18 cellular contexts compared by ENCODE assay signal in the genomic region with DNA sequence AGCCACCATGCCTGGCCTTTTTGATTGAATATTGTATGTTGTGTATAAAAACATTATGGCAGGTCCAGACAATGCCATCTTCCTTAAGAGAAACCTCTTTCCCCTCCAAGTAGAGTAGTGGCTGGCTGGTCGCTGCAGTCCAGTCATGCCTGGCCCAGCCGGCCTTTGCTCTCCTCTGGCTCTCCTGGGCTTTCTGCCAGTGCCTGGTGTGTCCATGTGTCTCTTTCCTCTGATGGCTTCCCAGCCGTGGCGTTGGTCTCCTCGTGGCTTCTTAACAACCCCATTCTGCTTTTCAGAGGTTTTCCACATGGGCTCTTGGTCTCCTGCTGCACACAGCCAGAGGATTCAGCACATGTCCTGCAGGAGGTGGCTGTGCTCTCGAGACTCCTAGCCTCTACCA. TPM values are rescaled to one million over a fixed set of nuclear protein-coding genes. Genes with fewer than 3 reads are reported as not detected.
DNase-seq lines count a peak whose midpoint lies in the region; ATAC-seq, FAIRE-seq and TF ChIP-seq lines count a peak whose summit lies in the region.
"Had no signal": no experiment of that assay in that cellular context is flagged by ENCODE, and none has a peak within 500 bp of the region (broad histone marks: within the 10 kb centered on the region; RNA-seq: fewer than 3 reads in every experiment).

No MANE protein-coding gene starts in this region.

- TF ChIP-seq CTCF in astrocyte of the cerebellum (IDR thresholded peaks at IDR 0.05; ENCODE audit: low read depth, low read length, missing control alignments) (no peak), pancreas (IDR thresholded peaks at IDR 0.05) (no peak), tibial nerve (IDR thresholded peaks at IDR 0.05) (no peak)

- FAIRE-seq in pancreas (lab: Jason Lieb, UNC): no peak

- H3K27ac ChIP-seq in pancreas: no peak overlapping the region
- no peak overlapping the region for H3K27ac ChIP-seq in tibial nerve
- H3K27ac ChIP-seq: uterus had no signal

- H3K9me3 ChIP-seq in pancreas (no peaks in the 10 kb centered on the region), tibial nerve (peaks cover 0 to 8% (median 0%) of the 10 kb centered on the region in 4 donors)
- H3K9me3 ChIP-seq: Caco-2 had no signal

- DNase-seq in Ammon's horn (ENCODE audit: low spot score): peak; percentile 71
- DNase-seq in astrocyte of the cerebellum (ENCODE audit: low read depth): peak; percentile 9
- peak; percentile 65 for DNase-seq in left cardiac atrium
- DNase-seq in pancreas: peak in 3 of 6 donors; percentile 29 to 44 (median 42)
- no peak for DNase-seq in tibial nerve (ENCODE audit: low spot score in 2 of 2)
- DNase-seq: activated B cell treated with CpG ODN at 0.5 μM for 24 hours; activated naive CD8-positive, alpha-beta T cell treated with anti-CD3 and anti-CD28 coated beads for 36 hours; Caco-2; GDM1; mammary epithelial cell; NCI-H1105 treated with DMSO at 0.1 percent for 48 hours; NCI-H69; PC-3; stimulated activated naive CD8-positive, alpha-beta T cell treated with anti-CD3 and anti-CD28 coated beads, Interleukin-15, Interleukin-2, amounts not matched to agents 100 U/mL and 50 U/mL, for 24 hours; uterus had no signal

- no peak for TF ChIP-seq EP300 in tibial nerve (IDR thresholded peaks at IDR 0.05)

- no peak for TF ChIP-seq POLR2A in tibial nerve (IDR thresholded peaks at IDR 0.05)

- in situ Hi-C loops in astrocyte of the cerebellum (cut with HindIII; ENCODE audit: low sequenced_read_pairs): no loop called here

- H3K27me3 ChIP-seq in pancreas (no peaks in the 10 kb centered on the region), tibial nerve (no peaks in the 10 kb centered on the region)
- H3K27me3 ChIP-seq: uterus had no signal

- H3K4me1 ChIP-seq in pancreas: peaks cover 14 to 20% (median 16%) of the 10 kb centered on the region in 3 donors
- H3K4me1 ChIP-seq in tibial nerve: peaks cover 0 to 9% (median 0%) of the 10 kb centered on the region in 4 donors
- H3K4me1 ChIP-seq: Caco-2, uterus had no signal

- H3K36me3 ChIP-seq in pancreas: peaks cover 0 to 3% (median 0%) of the 10 kb centered on the region in 3 donors
- peaks cover 0 to 51% (median 0%) of the 10 kb centered on the region in 3 donors for H3K36me3 ChIP-seq in tibial nerve
- H3K36me3 ChIP-seq: uterus had no signal

- 58 to 63% methylated on average over 6 of the region's 6 CpGs for WGBS in pancreas, 2 donors
- WGBS in tibial nerve, 2 donors: 82 to 83% methylated on average over 6 of the region's 6 CpGs

- no peak overlapping the region for H3K4me3 ChIP-seq in astrocyte of the cerebellum (ENCODE audit: low read depth, low read length)
- H3K4me3 ChIP-seq in pancreas: no peak overlapping the region
- H3K4me3 ChIP-seq in tibial nerve: no peak overlapping the region
- H3K4me3 ChIP-seq: uterus had no signal

- intact Hi-C loops in left cardiac atrium (cut with DNase I): no loop called here
- intact Hi-C loops in pancreas (cut with DNase I): no loop called here

- peak; percentile 81 to 90 for ATAC-seq in left cardiac atrium
- peak in 3 of 4 donors; percentile 57 to 69 (median 69) for ATAC-seq in pancreas
- no peak for ATAC-seq in GM21447 (IDR thresholded peaks at IDR 0.05; ENCODE audit: unreplicated experiment)
- no peak for ATAC-seq in HG02623 (IDR thresholded peaks at IDR 0.05; ENCODE audit: unreplicated experiment)
- ATAC-seq in HG03108 (IDR thresholded peaks at IDR 0.05; ENCODE audit: unreplicated experiment): no peak
- ATAC-seq: PC-3; stimulated activated naive CD8-positive, alpha-beta T cell treated with anti-CD3 and anti-CD28 coated beads, Interleukin-15, Interleukin-2, amounts not matched to agents 100 U/mL and 50 U/mL, for 24 hours had no signal

RNA-seq across cellular contexts. Expression of a gene that starts 58.7 kb away (rescaled TPM):
- total RNA-seq in left cardiac atrium: 10 to 100 TPM; 27.2 to 33.0 TPM
- 10 to 100 TPM; 12.1 to 26.3 (median 16.5) TPM for total RNA-seq in pancreas
- 10 to 100 TPM; 23.2 to 28.7 TPM for polyA plus RNA-seq in pancreas
- total RNA-seq in tibial nerve: 10 to 100 TPM; 55.5 to 67.2 (median 59.8) TPM

Comparison
In these comparisons a context has a peak if more than half of its experiments do, and no peak if none do; other contexts are left out.
1. DNase-seq: peak in Ammon's horn (single experiment), astrocyte of the cerebellum (single experiment) and left cardiac atrium (single experiment); none in tibial nerve (0 of 2).
2. ATAC-seq: peak in left cardiac atrium (2 of 2) and pancreas (3 of 4); none in GM21447 (single experiment), HG02623 (single experiment) and HG03108 (single experiment).